ENCODE assay signal across 14 cellular contexts in the genomic region with DNA sequence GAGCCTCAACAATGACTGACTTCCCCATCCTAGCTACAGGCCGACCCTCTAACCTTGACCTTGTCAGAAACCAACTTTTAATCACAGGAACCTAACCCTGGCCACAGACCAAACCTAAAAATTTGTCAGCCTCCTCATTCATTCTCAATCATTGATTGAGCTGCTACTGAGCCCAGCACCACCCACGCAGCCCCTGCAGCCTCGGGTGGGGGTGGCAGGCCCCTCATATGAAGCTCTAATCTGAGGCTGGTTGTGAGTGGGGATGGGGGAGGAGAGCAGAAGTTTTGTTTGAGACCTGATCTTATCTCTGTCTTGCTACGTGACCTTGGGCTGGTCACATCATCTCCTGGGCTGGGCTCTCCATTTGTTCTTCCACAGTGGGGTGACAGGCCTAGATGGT.
"Had no signal": no experiment of that assay in that cellular context is flagged by ENCODE, and none has a peak within 500 bp of the region (broad histone marks: within the 10 kb centered on the region; RNA-seq: fewer than 3 reads in every experiment).

No MANE protein-coding gene starts in this region.

- H3K27me3 ChIP-seq: uterus had no signal

- ATAC-seq: natural killer cell treated with Interleukin-12 subunit alpha and Interleukin-12 subunit beta and Interleukin-15 and Interleukin-18, amount 100 ng/mL, for 72 hours; psoas muscle; stimulated activated naive CD8-positive, alpha-beta T cell treated with anti-CD3 and anti-CD28 coated beads, Interleukin-15, amount 100 ng/mL, for 72 hours had no signal

- H3K4me3 ChIP-seq: psoas muscle, thoracic aorta, uterus had no signal

- H3K4me1 ChIP-seq: psoas muscle, uterus had no signal

- H3K36me3 ChIP-seq: thoracic aorta, uterus had no signal

- H3K27ac ChIP-seq: psoas muscle, thoracic aorta, uterus had no signal

- H3K9me3 ChIP-seq: psoas muscle, thoracic aorta, uterus had no signal

- DNase-seq: activated CD4-positive, alpha-beta memory T cell treated with anti-CD3 and anti-CD28 coated beads for 36 hours; activated CD4-positive, CD25-positive, alpha-beta regulatory T cell treated with anti-CD3 and anti-CD28 coated beads, Interleukin-2, amount 50 U/mL, for 72 hours; activated CD8-positive, alpha-beta memory T cell treated with anti-CD3 and anti-CD28 coated beads, Interleukin-2, amount 50 U/mL, for 4 hours; activated naive CD4-positive, alpha-beta T cell treated with Interleukin-2 at 50 U/mL for 16 hours; central memory CD4-positive, alpha-beta T cell; cortex of kidney; effector CD8-positive, alpha-beta T cell; hypothalamus; psoas muscle; stimulated activated CD4-positive, alpha-beta T cell treated with anti-CD3 and anti-CD28 coated beads, Interleukin-2, amount 100 ng/mL, for 48 hours; stimulated activated naive CD8-positive, alpha-beta T cell treated with anti-CD3 and anti-CD28 coated beads, Interleukin-15, amount 100 ng/mL, for 72 hours; uterus had no signal
